ENCODE assay signal across 8 cellular contexts in genomic region chr2:26244479-26245230, GRCh38. TPM values are rescaled to one million over a fixed set of nuclear protein-coding genes. Genes with fewer than 3 reads are reported as not detected.
DNase-seq lines count a peak whose midpoint lies in the region; ATAC-seq and TF ChIP-seq lines count a peak whose summit lies in the region.

Gene HADHA, minus strand, starts transcription at chr2:26244632. Its CDS starts 36 bp downstream, at chr2:26244596.
Gene HADHB, plus strand, starts transcription at chr2:26244939. Its CDS starts 9,316 bp downstream, at chr2:26254255.

- intact Hi-C loops in activated T-helper 2 cell treated with anti-CD3 and anti-CD28 coated beads, Interferon-gamma antibody, Interleukin-2, Interleukin-4, amounts not matched to agents 10 μg/mL and 5 μg/mL and 100 μg/mL, durations not matched to agents 14 hours and 24 hours and 36 hours (cut with micrococcal nuclease) = loop anchor here (1.0 to 5.0 kb wide), 6 partner anchors 54 to 210 kb away; partner anchors contain the start of genes ADGRF3, RAB10 and SELENOI

- H3K9me2 ChIP-seq in GM23248 (ENCODE audit: insufficient read depth) = no peaks in the 10 kb centered on the region

- H3K9ac ChIP-seq in GM23248 = peak within 1 kb of the TSS; percentile 97

- peak within 1 kb of the TSS; percentile 100 for H3K4me3 ChIP-seq in GM23248
- H3K4me3 ChIP-seq in RWPE2 (ENCODE audit: severe bottlenecking) = peak within 1 kb of the TSS; percentile 74
- peak within 1 kb of the TSS; percentile 83 for H3K4me3 ChIP-seq in fibroblast of pulmonary artery (replicated peaks; ENCODE audit: low read depth, low read length)

- no peaks in the 10 kb centered on the region for H3K27me3 Mint-ChIP-seq in activated T-helper 2 cell treated with anti-CD3 and anti-CD28 coated beads, Interferon-gamma antibody, Interleukin-2, Interleukin-4, amounts not matched to agents 10 μg/mL and 5 μg/mL and 100 μg/mL, durations not matched to agents 14 hours and 24 hours and 36 hours (ENCODE audit: low read depth)
- H3K27me3 Mint-ChIP-seq in nephron (ENCODE audit: low read depth) = no peaks in the 10 kb centered on the region
- no peaks in the 10 kb centered on the region for H3K27me3 Mint-ChIP-seq in stimulated activated naive CD8-positive, alpha-beta T cell treated with anti-CD3 and anti-CD28 coated beads, Interleukin-15, Interleukin-2, amounts not matched to agents 100 ng/mL and 50 ng/mL, for 24 hours

- peaks cover 5% of the 10 kb centered on the region; the same call in 1 of the 2 replicates for H4K20me1 ChIP-seq in GM23248 (ENCODE audit: insufficient read depth)

- ATAC-seq in RWPE2 (ENCODE audit: low read depth) = peak; percentile 89

- H3K4me2 ChIP-seq in GM23248 (ENCODE audit: unreplicated experiment) = peak within 1 kb of the TSS; percentile 92

- peaks cover 96% of the 10 kb centered on the region for H3K79me2 ChIP-seq in GM23248 (ENCODE audit: insufficient read depth)

- DNase-seq in EL = peak; percentile 96
- DNase-seq in GM23248 = peak; percentile 94
- peak; percentile 93 for DNase-seq in LHCN-M2 (ENCODE audit: low read depth)
- DNase-seq in RWPE2 (ENCODE audit: low spot score) = peak; percentile 90
- peak; percentile 80 for DNase-seq in activated T-helper 2 cell treated with anti-CD3 and anti-CD28 coated beads, Interferon-gamma antibody, Interleukin-2, Interleukin-4, amounts not matched to agents 10 μg/mL and 5 μg/mL and 100 μg/mL, durations not matched to agents 14 hours and 24 hours and 36 hours (ENCODE audit: low spot score)
- peak; percentile 94 for DNase-seq in fibroblast of pulmonary artery (ENCODE audit: low read depth)

- peaks cover 17% of the 10 kb centered on the region for H3K36me3 Mint-ChIP-seq in activated T-helper 2 cell treated with anti-CD3 and anti-CD28 coated beads, Interferon-gamma antibody, Interleukin-2, Interleukin-4, amounts not matched to agents 10 μg/mL and 5 μg/mL and 100 μg/mL, durations not matched to agents 14 hours and 24 hours and 36 hours (ENCODE audit: low read depth)
- H3K36me3 Mint-ChIP-seq in nephron (ENCODE audit: low read depth) = no peaks in the 10 kb centered on the region
- H3K36me3 Mint-ChIP-seq in stimulated activated naive CD8-positive, alpha-beta T cell treated with anti-CD3 and anti-CD28 coated beads, Interleukin-15, Interleukin-2, amounts not matched to agents 100 ng/mL and 50 ng/mL, for 24 hours (ENCODE audit: low read depth) = peaks cover 15% of the 10 kb centered on the region

- H3K4me1 ChIP-seq in GM23248 (ENCODE audit: insufficient read depth) = peaks cover 34% of the 10 kb centered on the region
- H3K4me1 ChIP-seq in RWPE2 (ENCODE audit: insufficient read depth, poor library complexity, severe bottlenecking) = peaks cover 24% of the 10 kb centered on the region

- H3K27me3 ChIP-seq in GM23248 (replicated peaks; ENCODE audit: insufficient read depth) (no peaks in the 10 kb centered on the region), RWPE2 (ENCODE audit: insufficient read depth, poor library complexity, severe bottlenecking) (no peaks in the 10 kb centered on the region)

- in situ Hi-C loops in GM23248 (cut with MboI) = no loop called here

- peak within 1 kb of the TSS; percentile 98 for H3K27ac ChIP-seq in GM23248
- H3K27ac ChIP-seq in RWPE2 (ENCODE audit: poor library complexity, severe bottlenecking) = peak within 1 kb of the TSS; percentile 67

- H3K27ac Mint-ChIP-seq in activated T-helper 2 cell treated with anti-CD3 and anti-CD28 coated beads, Interferon-gamma antibody, Interleukin-2, Interleukin-4, amounts not matched to agents 10 μg/mL and 5 μg/mL and 100 μg/mL, durations not matched to agents 14 hours and 24 hours and 36 hours = peak within 1 kb of the TSS; percentile 98
- peak within 1 kb of the TSS; percentile 99 for H3K27ac Mint-ChIP-seq in nephron
- peak within 1 kb of the TSS; percentile 98 for H3K27ac Mint-ChIP-seq in stimulated activated naive CD8-positive, alpha-beta T cell treated with anti-CD3 and anti-CD28 coated beads, Interleukin-15, Interleukin-2, amounts not matched to agents 100 ng/mL and 50 ng/mL, for 24 hours

- 1 to 2% methylated on average over 42 to 51 of the region's 51 CpGs for WGBS in GM23248 (ENCODE audit: low coverage in 1 of 2, low lambda C conversion rate in 2 of 2, missing lambda C conversion rate in 2 of 2), 2 experiments

- H3K9me3 Mint-ChIP-seq in activated T-helper 2 cell treated with anti-CD3 and anti-CD28 coated beads, Interferon-gamma antibody, Interleukin-2, Interleukin-4, amounts not matched to agents 10 μg/mL and 5 μg/mL and 100 μg/mL, durations not matched to agents 14 hours and 24 hours and 36 hours = no peaks in the 10 kb centered on the region
- no peaks in the 10 kb centered on the region for H3K9me3 Mint-ChIP-seq in nephron
- H3K9me3 Mint-ChIP-seq in stimulated activated naive CD8-positive, alpha-beta T cell treated with anti-CD3 and anti-CD28 coated beads, Interleukin-15, Interleukin-2, amounts not matched to agents 100 ng/mL and 50 ng/mL, for 24 hours = no peaks in the 10 kb centered on the region

- TF ChIP-seq CTCF in RWPE2 (IDR thresholded peaks at IDR 0.05; ENCODE audit: poor library complexity, severe bottlenecking) = peak; percentile 0
- peak; percentile 23 for TF ChIP-seq CTCF in fibroblast of pulmonary artery (IDR thresholded peaks at IDR 0.05; ENCODE audit: low read length, missing control alignments)
- peak in 1 of 3 experiments; percentile 11 for TF ChIP-seq CTCF in nephron (IDR thresholded peaks at IDR 0.05; ENCODE audit: unreplicated experiment in 3 of 3)

- peaks cover 23% of the 10 kb centered on the region for H3F3A ChIP-seq in GM23248 (ENCODE audit: insufficient read depth)

- H3K4me3 Mint-ChIP-seq in activated T-helper 2 cell treated with anti-CD3 and anti-CD28 coated beads, Interferon-gamma antibody, Interleukin-2, Interleukin-4, amounts not matched to agents 10 μg/mL and 5 μg/mL and 100 μg/mL, durations not matched to agents 14 hours and 24 hours and 36 hours (ENCODE audit: low read depth) = peak within 1 kb of the TSS; percentile 99
- peak within 1 kb of the TSS; percentile 98 to 100 (median 98) for H3K4me3 Mint-ChIP-seq in nephron
- H3K4me3 Mint-ChIP-seq in stimulated activated naive CD8-positive, alpha-beta T cell treated with anti-CD3 and anti-CD28 coated beads, Interleukin-15, Interleukin-2, amounts not matched to agents 100 ng/mL and 50 ng/mL, for 24 hours = peak within 1 kb of the TSS; percentile 100

- H3K36me3 ChIP-seq in GM23248 (ENCODE audit: low read depth) (no peaks in the 10 kb centered on the region), RWPE2 (ENCODE audit: low read depth) (no peaks in the 10 kb centered on the region)

- H3K9me3 ChIP-seq in GM23248 (ENCODE audit: low read depth) = no peaks in the 10 kb centered on the region
- H3K9me3 ChIP-seq in RWPE2 (ENCODE audit: severe bottlenecking) = no peaks in the 10 kb centered on the region

- peak within 1 kb of the TSS; percentile 96 for H2AFZ ChIP-seq in GM23248

- H3K4me1 Mint-ChIP-seq in activated T-helper 2 cell treated with anti-CD3 and anti-CD28 coated beads, Interferon-gamma antibody, Interleukin-2, Interleukin-4, amounts not matched to agents 10 μg/mL and 5 μg/mL and 100 μg/mL, durations not matched to agents 14 hours and 24 hours and 36 hours (ENCODE audit: low read depth) = peaks cover 45% of the 10 kb centered on the region
- H3K4me1 Mint-ChIP-seq in nephron = peaks cover 42% of the 10 kb centered on the region
- peaks cover 58% of the 10 kb centered on the region for H3K4me1 Mint-ChIP-seq in stimulated activated naive CD8-positive, alpha-beta T cell treated with anti-CD3 and anti-CD28 coated beads, Interleukin-15, Interleukin-2, amounts not matched to agents 100 ng/mL and 50 ng/mL, for 24 hours (ENCODE audit: low read depth)

RNA-seq across cellular contexts. Expression of gene HADHA, which starts in this region (rescaled TPM):
- total RNA-seq in GM23248 (2014; rRNA removed; shearing (Covaris generic)) = 106 and 121 TPM in 2 replicates
- 122 and 125 TPM in 2 replicates for polyA plus RNA-seq in GM23248 (2016; fragmentation: Nextera tagmentation; extraction: Ambion mirVana)
- 122 and 127 TPM in 2 replicates for total RNA-seq in LHCN-M2 (2014; rRNA removed)
- polyA plus RNA-seq in LHCN-M2 (2012) = 120 TPM
- 134 and 137 TPM in 2 replicates for total RNA-seq in activated T-helper 2 cell treated with anti-CD3 and anti-CD28 coated beads, Interferon-gamma antibody, Interleukin-2, Interleukin-4, amounts not matched to agents 10 μg/mL and 5 μg/mL and 100 μg/mL, durations not matched to agents 14 hours and 24 hours and 36 hours

RNA-seq across cellular contexts. Expression of gene HADHB, which starts in this region (rescaled TPM):
- 93.3 and 99.2 TPM in 2 replicates for total RNA-seq in GM23248 (2014; rRNA removed; shearing (Covaris generic))
- polyA plus RNA-seq in GM23248 (2016; fragmentation: Nextera tagmentation; extraction: Ambion mirVana) = 139 and 140 TPM in 2 replicates
- total RNA-seq in LHCN-M2 (2014; rRNA removed) = 114 and 118 TPM in 2 replicates
- 97.4 TPM for polyA plus RNA-seq in LHCN-M2 (2012)
- 104 and 108 TPM in 2 replicates for total RNA-seq in activated T-helper 2 cell treated with anti-CD3 and anti-CD28 coated beads, Interferon-gamma antibody, Interleukin-2, Interleukin-4, amounts not matched to agents 10 μg/mL and 5 μg/mL and 100 μg/mL, durations not matched to agents 14 hours and 24 hours and 36 hours

Comparison
In these comparisons a context has a peak if more than half of its experiments do, and no peak if none do; other contexts are left out.
1. Peak in every context shown above with its lines: DNase-seq, ATAC-seq, H3K4me3 ChIP-seq and H3K27ac ChIP-seq.